8 cellular contexts compared by ENCODE assay signal in the genomic region with DNA sequence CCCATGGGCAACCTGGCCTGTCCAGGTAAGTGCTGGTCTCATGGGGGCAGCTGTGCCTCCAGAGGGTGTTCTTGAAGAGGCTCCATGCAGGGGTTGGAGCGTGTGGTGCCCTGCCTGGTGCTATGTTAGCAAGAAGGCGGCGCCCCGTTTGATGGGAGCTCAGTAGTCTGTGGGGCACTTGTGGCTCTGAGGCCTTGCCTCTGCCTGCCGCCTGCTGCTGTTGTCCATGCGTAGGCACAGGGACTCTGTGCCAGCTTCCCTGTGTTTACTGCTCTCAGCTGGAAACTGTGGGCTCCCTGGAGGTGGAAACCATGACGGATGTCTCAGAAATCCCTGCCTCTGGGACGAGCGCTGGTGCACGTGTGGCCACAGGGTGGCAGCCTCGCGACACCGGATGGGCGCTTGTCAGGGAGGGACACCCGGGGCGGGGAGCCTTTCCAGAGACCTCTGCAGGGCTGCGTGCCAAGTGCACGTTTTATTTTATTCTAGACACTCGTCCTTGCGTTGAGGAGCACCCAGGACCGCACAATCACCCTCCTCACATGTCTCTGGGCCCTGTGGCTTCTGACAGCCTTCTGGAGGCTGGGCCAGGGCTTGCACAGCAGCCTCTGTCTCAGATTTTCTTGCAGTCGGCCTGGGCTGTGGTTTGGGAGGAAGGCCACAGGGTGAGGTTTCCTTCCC. TPM values are rescaled to one million over a fixed set of nuclear protein-coding genes. Genes with fewer than 3 reads are reported as not detected.
DNase-seq lines count a peak whose midpoint lies in the region; ATAC-seq, FAIRE-seq and TF ChIP-seq lines count a peak whose summit lies in the region.

No MANE protein-coding gene starts in this region.

- peak overlapping the region; percentile 44 for H3K27ac Mint-ChIP-seq in osteocyte (ENCODE audit: unreplicated experiment)

- peak overlapping the region; percentile 30 for H3K27ac ChIP-seq in temporal lobe (ENCODE audit: low read depth, low read length)

- H3K36me3 Mint-ChIP-seq in osteocyte (ENCODE audit: unreplicated experiment) = peaks cover 30% of the 10 kb centered on the region

- DNase-seq in GM10248 (ENCODE audit: extremely low spot score) (peak; percentile 91), NAMALWA (ENCODE audit: low spot score) (peak; percentile 88), SK-MEL-5 (ENCODE audit: low read depth, low spot score) (peak; percentile 69), activated gamma-delta T cell treated with Interleukin-2 at 50 U/mL for 16 hours (peak; percentile 89), frontal cortex (ENCODE audit: low spot score in 2 of 2) (peak; percentile 69 to 93), osteocyte (ENCODE audit: extremely low spot score, unreplicated experiment) (peak; percentile 95)

- in situ Hi-C loops in SK-MEL-5 (cut with HindIII; ENCODE audit: low pct_unique_long_range_greater_than_20kb, low sequenced_read_pairs) = no loop called here

- no peak overlapping the region for H3K4me3 Mint-ChIP-seq in osteocyte (ENCODE audit: unreplicated experiment)

- no peaks in the 10 kb centered on the region for H3K9me3 Mint-ChIP-seq in osteocyte (ENCODE audit: unreplicated experiment)

- CTCF ChIA-PET in GM10248 (lab: Yijun Ruan, JAX) = interaction anchor here (0.8 to 4.3 kb wide), 14 partner anchors 9 to 404 kb away, joined by 3 to 27 read pairs (median 4); a partner anchor contains a TSS

- H3K27me3 Mint-ChIP-seq in osteocyte (ENCODE audit: unreplicated experiment) = no peaks in the 10 kb centered on the region

- POLR2A ChIA-PET in GM10248 (lab: Yijun Ruan, JAX) = no interaction called here

- TF ChIP-seq CTCF in GM10248 (IDR thresholded peaks at IDR 0.05; ENCODE audit: control extremely low read depth, extremely low read depth, low read depth, missing control alignments) (peak; percentile 95), osteocyte (IDR thresholded peaks at IDR 0.05) (peak; percentile 98)

- FAIRE-seq in frontal cortex (lab: Jason Lieb, UNC) = no peak

- peak; percentile 66 for ATAC-seq in HG02571 (IDR thresholded peaks at IDR 0.05; ENCODE audit: unreplicated experiment)

- H3K4me1 Mint-ChIP-seq in osteocyte (ENCODE audit: unreplicated experiment) = peaks cover 63% of the 10 kb centered on the region

RNA-seq across cellular contexts. Expression of a gene that starts 27.1 kb away (rescaled TPM):
- total RNA-seq in SK-MEL-5 (2014; rRNA removed; shearing (Covaris generic)) = 29.3 and 31.5 TPM in 2 replicates
- polyA plus RNA-seq in SK-MEL-5 (2015; cell fraction: cytosol; rRNA removed) = 23.8 and 25.9 TPM in 2 replicates
- 10.8 and 13.0 TPM in 2 replicates for polyA plus RNA-seq in SK-MEL-5 (2015; cell fraction: nucleus; rRNA removed)
- total RNA-seq in frontal cortex = 70.5 TPM
- total RNA-seq in osteocyte = 28.6 and 29.6 TPM in 2 replicates
- 68.6 TPM for total RNA-seq in temporal lobe

RNA-seq across cellular contexts. Expression of a gene that starts 27.3 kb away (rescaled TPM):
- 33.6 and 38.2 TPM in 2 replicates for total RNA-seq in SK-MEL-5 (2014; rRNA removed; shearing (Covaris generic))
- 28.6 and 33.6 TPM in 2 replicates for polyA plus RNA-seq in SK-MEL-5 (2015; cell fraction: cytosol; rRNA removed)
- 71.4 and 92.0 TPM in 2 replicates for polyA plus RNA-seq in SK-MEL-5 (2015; cell fraction: nucleus; rRNA removed)
- total RNA-seq in frontal cortex = 15.9 TPM
- 18.2 and 20.7 TPM in 2 replicates for total RNA-seq in osteocyte
- 10.3 TPM for total RNA-seq in temporal lobe

RNA-seq across cellular contexts. Expression of a gene that starts 53.1 kb away (rescaled TPM):
- total RNA-seq in SK-MEL-5 (2014; rRNA removed; shearing (Covaris generic)) = not detected in 2 replicates
- polyA plus RNA-seq in SK-MEL-5 (2015; cell fraction: cytosol; rRNA removed) = not detected in 2 replicates
- polyA plus RNA-seq in SK-MEL-5 (2015; cell fraction: nucleus; rRNA removed) = not detected in 2 replicates
- total RNA-seq in frontal cortex (not detected), osteocyte (not detected in 2 replicates), temporal lobe (not detected)

Comparison
In these comparisons a context has a peak if more than half of its experiments do, and no peak if none do; other contexts are left out.
1. Peak in every context shown above with its lines: DNase-seq, ATAC-seq and H3K27ac ChIP-seq.